ENCODE assay signal across 8 cellular contexts in the genomic region with DNA sequence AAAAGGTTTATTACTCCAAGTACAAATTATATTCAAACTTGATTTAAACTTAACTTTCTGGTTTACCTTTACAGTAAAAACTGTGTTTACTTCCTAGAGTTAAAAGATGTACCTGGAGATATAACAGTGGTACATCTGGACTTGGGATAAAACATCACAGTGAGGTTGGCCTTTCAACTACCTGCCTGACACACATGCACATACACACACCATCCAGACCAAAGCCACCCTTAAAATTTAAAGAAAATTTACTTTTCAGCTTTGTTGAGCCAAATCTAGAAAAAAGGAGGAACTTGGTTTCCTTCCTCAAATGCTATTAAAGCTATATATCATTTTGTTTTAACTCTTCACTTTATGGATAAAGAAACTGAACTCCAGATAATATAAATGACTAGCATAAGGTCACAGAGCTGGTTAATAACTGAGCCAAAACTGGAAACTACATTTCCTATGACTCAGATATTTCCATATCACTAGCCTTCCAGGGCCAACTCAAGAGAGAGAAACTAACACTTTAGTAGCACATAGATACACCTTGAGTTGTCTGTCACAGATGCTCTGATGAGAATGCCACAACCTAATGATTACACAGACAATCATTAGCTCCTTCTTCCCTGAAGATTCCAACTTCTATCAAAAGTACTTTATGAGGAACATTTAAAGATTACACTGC. TPM values are rescaled to one million over a fixed set of nuclear protein-coding genes. Genes with fewer than 3 reads are reported as not detected.
DNase-seq lines count a peak whose midpoint lies in the region; ATAC-seq and TF ChIP-seq lines count a peak whose summit lies in the region.

No MANE protein-coding gene starts in this region.

- TF ChIP-seq CTCF in GM20000 (IDR thresholded peaks at IDR 0.05; ENCODE audit: extremely low read depth, missing control alignments), result no peak
- TF ChIP-seq CTCF in cardiac fibroblast (IDR thresholded peaks at IDR 0.05; ENCODE audit: low read depth, low read length), result no peak
- no peak for TF ChIP-seq CTCF in coronary artery (IDR thresholded peaks at IDR 0.05)
- TF ChIP-seq CTCF in esophagus muscularis mucosa (IDR thresholded peaks at IDR 0.05), result no peak
- TF ChIP-seq CTCF in colonic mucosa (IDR thresholded peaks at IDR 0.05), result no peak

- peak; percentile 96 for ATAC-seq in HG03432 (IDR thresholded peaks at IDR 0.05; ENCODE audit: unreplicated experiment)
- no peak for ATAC-seq in esophagus mucosa

- H3K4me1 ChIP-seq in esophagus muscularis mucosa (peaks cover 0 to 2% (median 0%) of the 10 kb centered on the region in 4 donors), colonic mucosa (no peaks in the 10 kb centered on the region)

- H3K9me3 ChIP-seq in esophagus muscularis mucosa (peaks cover 0 to under 1% (median 0%) of the 10 kb centered on the region in 4 donors), colonic mucosa (no peaks in the 10 kb centered on the region)

- no peak for TF ChIP-seq EP300 in esophagus muscularis mucosa (IDR thresholded peaks at IDR 0.05)

- TF ChIP-seq POLR2A in esophagus muscularis mucosa (IDR thresholded peaks at IDR 0.05; ENCODE audit: low read depth), result no peak

- DNase-seq in EL (peak; percentile 31), GM20000 (ENCODE audit: low spot score) (peak; percentile 37), cardiac fibroblast (ENCODE audit: low read depth in 2 of 2) (peak; percentile 37 to 51), coronary artery (ENCODE audit: low spot score) (no peak), esophagus muscularis mucosa (ENCODE audit: extremely low spot score) (no peak), colonic mucosa (no peak)

- intact Hi-C loops in esophagus muscularis mucosa (cut with DNase I), result no loop called here
- intact Hi-C loops in colonic mucosa (cut with DNase I), result no loop called here

- H3K4me3 ChIP-seq in cardiac fibroblast (replicated peaks in 1 of 2; ENCODE audit: low read depth in 2 of 2, low read length in 2 of 2) (no peak overlapping the region), coronary artery (no peak overlapping the region), esophagus muscularis mucosa (no peak overlapping the region), colonic mucosa (no peak overlapping the region)

- H3K36me3 ChIP-seq in esophagus muscularis mucosa (no peaks in the 10 kb centered on the region), colonic mucosa (no peaks in the 10 kb centered on the region)

- H3K9ac ChIP-seq in colonic mucosa (ENCODE audit: low read depth in 2 of 2, low read length in 2 of 2), result no peak overlapping the region

- H3K27ac ChIP-seq in coronary artery, result no peak overlapping the region
- H3K27ac ChIP-seq in esophagus muscularis mucosa (replicated peaks in 1 of 4), result no peak overlapping the region
- no peak overlapping the region for H3K27ac ChIP-seq in colonic mucosa

- H3K27me3 ChIP-seq in esophagus muscularis mucosa (no peaks in the 10 kb centered on the region), colonic mucosa (no peaks in the 10 kb centered on the region)

RNA-seq across cellular contexts. Expression of a gene that starts 40.8 kb away (rescaled TPM):
- 13.5 TPM for total RNA-seq in esophagus mucosa
- total RNA-seq in esophagus muscularis mucosa, result 10 to 100 TPM; 10.2 to 27.8 (median 14.5) TPM
- total RNA-seq in colonic mucosa, result 1 to 10 TPM; 4.1 to 4.8 TPM

RNA-seq across cellular contexts. Expression of a gene that starts 41.2 kb away (rescaled TPM):
- 28.9 TPM for total RNA-seq in esophagus mucosa
- 10 to 100 TPM; 28.1 to 41.1 (median 36.2) TPM for total RNA-seq in esophagus muscularis mucosa
- total RNA-seq in colonic mucosa, result 10 to 100 TPM; 20.5 to 24.4 TPM

Comparison
In these comparisons a context has a peak if more than half of its experiments do, and no peak if none do; other contexts are left out.
1. DNase-seq: peak in EL (single experiment), GM20000 (single experiment) and cardiac fibroblast (2 of 2); none in coronary artery (single experiment), esophagus muscularis mucosa (single experiment) and colonic mucosa (single experiment).